1 cellular context compared by ENCODE assay signal in the genomic region with DNA sequence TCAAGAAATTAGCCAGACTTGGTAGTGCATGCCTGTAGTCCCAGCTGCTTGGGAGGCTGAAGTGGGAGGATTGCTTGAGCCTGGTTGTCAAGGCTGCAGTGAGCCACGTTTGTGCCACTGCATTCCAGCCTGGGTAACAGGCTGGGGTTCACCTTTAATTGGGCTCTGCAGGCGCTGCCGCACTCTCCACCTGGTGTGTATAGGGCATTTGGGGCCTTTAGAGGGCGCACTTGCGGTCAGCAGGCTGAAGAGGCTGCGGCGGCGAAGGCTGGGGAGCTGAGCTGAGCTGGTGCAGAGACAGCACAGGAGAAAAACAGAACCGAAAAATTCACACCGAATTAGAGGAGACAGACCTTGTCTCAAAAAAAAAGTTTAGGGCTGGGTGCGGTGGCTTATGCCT.
A peak's percentile ranks its signal among the peaks of the same experiment; 100 is the strongest.
TF ChIP-seq lines count a peak whose summit lies in the region.

No MANE protein-coding gene starts in this region.

TF ChIP-seq in H1, 55 proteins besides CTCF, POLR2A, EP300 and RAD21:
- TF ChIP-seq, protein P1, sequence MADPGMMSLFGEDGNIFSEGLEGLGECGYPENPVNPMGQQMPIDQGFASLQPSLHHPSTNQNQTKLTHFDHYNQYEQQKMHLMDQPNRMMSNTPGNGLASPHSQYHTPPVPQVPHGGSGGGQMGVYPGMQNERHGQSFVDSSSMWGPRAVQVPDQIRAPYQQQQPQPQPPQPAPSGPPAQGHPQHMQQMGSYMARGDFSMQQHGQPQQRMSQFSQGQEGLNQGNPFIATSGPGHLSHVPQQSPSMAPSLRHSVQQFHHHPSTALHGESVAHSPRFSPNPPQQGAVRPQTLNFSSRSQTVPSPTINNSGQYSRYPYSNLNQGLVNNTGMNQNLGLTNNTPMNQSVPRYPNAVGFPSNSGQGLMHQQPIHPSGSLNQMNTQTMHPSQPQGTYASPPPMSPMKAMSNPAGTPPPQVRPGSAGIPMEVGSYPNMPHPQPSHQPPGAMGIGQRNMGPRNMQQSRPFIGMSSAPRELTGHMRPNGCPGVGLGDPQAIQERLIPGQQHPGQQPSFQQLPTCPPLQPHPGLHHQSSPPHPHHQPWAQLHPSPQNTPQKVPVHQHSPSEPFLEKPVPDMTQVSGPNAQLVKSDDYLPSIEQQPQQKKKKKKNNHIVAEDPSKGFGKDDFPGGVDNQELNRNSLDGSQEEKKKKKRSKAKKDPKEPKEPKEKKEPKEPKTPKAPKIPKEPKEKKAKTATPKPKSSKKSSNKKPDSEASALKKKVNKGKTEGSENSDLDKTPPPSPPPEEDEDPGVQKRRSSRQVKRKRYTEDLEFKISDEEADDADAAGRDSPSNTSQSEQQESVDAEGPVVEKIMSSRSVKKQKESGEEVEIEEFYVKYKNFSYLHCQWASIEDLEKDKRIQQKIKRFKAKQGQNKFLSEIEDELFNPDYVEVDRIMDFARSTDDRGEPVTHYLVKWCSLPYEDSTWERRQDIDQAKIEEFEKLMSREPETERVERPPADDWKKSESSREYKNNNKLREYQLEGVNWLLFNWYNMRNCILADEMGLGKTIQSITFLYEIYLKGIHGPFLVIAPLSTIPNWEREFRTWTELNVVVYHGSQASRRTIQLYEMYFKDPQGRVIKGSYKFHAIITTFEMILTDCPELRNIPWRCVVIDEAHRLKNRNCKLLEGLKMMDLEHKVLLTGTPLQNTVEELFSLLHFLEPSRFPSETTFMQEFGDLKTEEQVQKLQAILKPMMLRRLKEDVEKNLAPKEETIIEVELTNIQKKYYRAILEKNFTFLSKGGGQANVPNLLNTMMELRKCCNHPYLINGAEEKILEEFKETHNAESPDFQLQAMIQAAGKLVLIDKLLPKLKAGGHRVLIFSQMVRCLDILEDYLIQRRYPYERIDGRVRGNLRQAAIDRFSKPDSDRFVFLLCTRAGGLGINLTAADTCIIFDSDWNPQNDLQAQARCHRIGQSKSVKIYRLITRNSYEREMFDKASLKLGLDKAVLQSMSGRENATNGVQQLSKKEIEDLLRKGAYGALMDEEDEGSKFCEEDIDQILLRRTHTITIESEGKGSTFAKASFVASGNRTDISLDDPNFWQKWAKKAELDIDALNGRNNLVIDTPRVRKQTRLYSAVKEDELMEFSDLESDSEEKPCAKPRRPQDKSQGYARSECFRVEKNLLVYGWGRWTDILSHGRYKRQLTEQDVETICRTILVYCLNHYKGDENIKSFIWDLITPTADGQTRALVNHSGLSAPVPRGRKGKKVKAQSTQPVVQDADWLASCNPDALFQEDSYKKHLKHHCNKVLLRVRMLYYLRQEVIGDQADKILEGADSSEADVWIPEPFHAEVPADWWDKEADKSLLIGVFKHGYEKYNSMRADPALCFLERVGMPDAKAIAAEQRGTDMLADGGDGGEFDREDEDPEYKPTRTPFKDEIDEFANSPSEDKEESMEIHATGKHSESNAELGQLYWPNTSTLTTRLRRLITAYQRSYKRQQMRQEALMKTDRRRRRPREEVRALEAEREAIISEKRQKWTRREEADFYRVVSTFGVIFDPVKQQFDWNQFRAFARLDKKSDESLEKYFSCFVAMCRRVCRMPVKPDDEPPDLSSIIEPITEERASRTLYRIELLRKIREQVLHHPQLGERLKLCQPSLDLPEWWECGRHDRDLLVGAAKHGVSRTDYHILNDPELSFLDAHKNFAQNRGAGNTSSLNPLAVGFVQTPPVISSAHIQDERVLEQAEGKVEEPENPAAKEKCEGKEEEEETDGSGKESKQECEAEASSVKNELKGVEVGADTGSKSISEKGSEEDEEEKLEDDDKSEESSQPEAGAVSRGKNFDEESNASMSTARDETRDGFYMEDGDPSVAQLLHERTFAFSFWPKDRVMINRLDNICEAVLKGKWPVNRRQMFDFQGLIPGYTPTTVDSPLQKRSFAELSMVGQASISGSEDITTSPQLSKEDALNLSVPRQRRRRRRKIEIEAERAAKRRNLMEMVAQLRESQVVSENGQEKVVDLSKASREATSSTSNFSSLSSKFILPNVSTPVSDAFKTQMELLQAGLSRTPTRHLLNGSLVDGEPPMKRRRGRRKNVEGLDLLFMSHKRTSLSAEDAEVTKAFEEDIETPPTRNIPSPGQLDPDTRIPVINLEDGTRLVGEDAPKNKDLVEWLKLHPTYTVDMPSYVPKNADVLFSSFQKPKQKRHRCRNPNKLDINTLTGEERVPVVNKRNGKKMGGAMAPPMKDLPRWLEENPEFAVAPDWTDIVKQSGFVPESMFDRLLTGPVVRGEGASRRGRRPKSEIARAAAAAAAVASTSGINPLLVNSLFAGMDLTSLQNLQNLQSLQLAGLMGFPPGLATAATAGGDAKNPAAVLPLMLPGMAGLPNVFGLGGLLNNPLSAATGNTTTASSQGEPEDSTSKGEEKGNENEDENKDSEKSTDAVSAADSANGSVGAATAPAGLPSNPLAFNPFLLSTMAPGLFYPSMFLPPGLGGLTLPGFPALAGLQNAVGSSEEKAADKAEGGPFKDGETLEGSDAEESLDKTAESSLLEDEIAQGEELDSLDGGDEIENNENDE (IDR thresholded peaks at IDR 0.05; ENCODE audit: insufficient replicate concordance, low read length), result no peak
- TF ChIP-seq SIN3A (conservative IDR thresholded peaks at IDR 0.05 in 1 of 2, IDR thresholded peaks at IDR 0.05 in 1 of 2; ENCODE audit: low read depth in 1 of 2, low read length in 2 of 2), result 0 out of 4 replicates have a peak, but pooled peaks of 1 of the 2 experiments have one; percentile 32
- TF ChIP-seq, protein P2, sequence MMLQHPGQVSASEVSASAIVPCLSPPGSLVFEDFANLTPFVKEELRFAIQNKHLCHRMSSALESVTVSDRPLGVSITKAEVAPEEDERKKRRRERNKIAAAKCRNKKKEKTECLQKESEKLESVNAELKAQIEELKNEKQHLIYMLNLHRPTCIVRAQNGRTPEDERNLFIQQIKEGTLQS (IDR thresholded peaks at IDR 0.05; ENCODE audit: insufficient read depth, low read depth, low read length), result no peak
- peak; percentile 92 for TF ChIP-seq TEAD4 (IDR thresholded peaks at IDR 0.05; ENCODE audit: low read depth, low read length)
- TF ChIP-seq, protein P3, sequence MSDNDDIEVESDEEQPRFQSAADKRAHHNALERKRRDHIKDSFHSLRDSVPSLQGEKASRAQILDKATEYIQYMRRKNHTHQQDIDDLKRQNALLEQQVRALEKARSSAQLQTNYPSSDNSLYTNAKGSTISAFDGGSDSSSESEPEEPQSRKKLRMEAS (IDR thresholded peaks at IDR 0.05), result peak; percentile 45; the same call in 1 of the 2 replicates
- TF ChIP-seq PHF8 (conservative IDR thresholded peaks at IDR 0.05; ENCODE audit: low read depth, low read length), result no peak
- TF ChIP-seq YY1 (IDR thresholded peaks at IDR 0.05; ENCODE audit: low read depth, low read length), result no peak
- no peak for TF ChIP-seq SP2 (IDR thresholded peaks at IDR 0.05; ENCODE audit: low read length)
- no peak for TF ChIP-seq HDAC6 (IDR thresholded peaks at IDR 0.05; ENCODE audit: low read depth, low read length)
- TF ChIP-seq SP1 (IDR thresholded peaks at IDR 0.05; ENCODE audit: low read depth, low read length), result no peak
- TF ChIP-seq EGR1 (IDR thresholded peaks at IDR 0.05; ENCODE audit: borderline replicate concordance, low read depth, low read length), result peak; percentile 17; the same call in 1 of the 2 replicates
- TF ChIP-seq RFX5 (IDR thresholded peaks at IDR 0.05; ENCODE audit: borderline replicate concordance, low read depth, low read length), result no peak
